7 cellular contexts compared by ENCODE assay signal in genomic region chr15:66293419-66294156, GRCh38.
A peak's percentile ranks its signal among the peaks of the same experiment; 100 is the strongest.
DNase-seq lines count a peak whose midpoint lies in the region; ATAC-seq and TF ChIP-seq lines count a peak whose summit lies in the region.

Gene DIS3L (plus strand): TSS chr15:66293568. CDS start chr15:66293597, 29 bp downstream.

- in situ Hi-C loops in GM13977 (cut with MboI; ENCODE audit: low pct_unique_long_range_greater_than_20kb, low sequenced_read_pairs, unreplicated experiment), result no loop called here

- TF ChIP-seq CTCF in GM13977 (IDR thresholded peaks at IDR 0.05; ENCODE audit: extremely low read depth, insufficient read depth, missing control alignments), result peak; percentile 10

- DNase-seq in GM13977 (ENCODE audit: low spot score) (peak; percentile 87), NCI-H1092 treated with DMSO at 0.1 percent for 48 hours (lab: John Stamatoyannopoulos, UW) (peak; percentile 58), cerebellar cortex (ENCODE audit: low spot score) (peak; percentile 53), kidney tubule cell (ENCODE audit: low spot score) (peak; percentile 75)
- peak; percentile 25 for DNase-seq in activated CD4-positive, CD25-positive, alpha-beta regulatory T cell treated with anti-CD3 and anti-CD28 coated beads, Interleukin-2, amount 50 U/mL, for 16 hours (ENCODE audit: low read depth, low spot score)
- peak; percentile 37 to 57 for DNase-seq in stimulated activated CD4-positive, alpha-beta T cell treated with anti-CD3 and anti-CD28 coated beads, Interleukin-1b, Interleukin-23, amount 100 ng/mL, for 4 hours (ENCODE audit: low read depth in 2 of 2)

- ATAC-seq in HG02571 (IDR thresholded peaks at IDR 0.05; ENCODE audit: unreplicated experiment), result peak; percentile 58

Comparison
In these comparisons a context has a peak if more than half of its experiments do, and no peak if none do; other contexts are left out.
1. Peak in every context shown above with its lines: DNase-seq and ATAC-seq.
2. DNase-seq: peak in every context shown above with its lines; median percentile 87 in GM13977; 75 in kidney tubule cell; 58 in NCI-H1092 treated with DMSO at 0.1 percent for 48 hours; 53 in cerebellar cortex; 47 in stimulated activated CD4-positive, alpha-beta T cell treated with anti-CD3 and anti-CD28 coated beads, Interleukin-1b, Interleukin-23, amount 100 ng/mL, for 4 hours; 25 in activated CD4-positive, CD25-positive, alpha-beta regulatory T cell treated with anti-CD3 and anti-CD28 coated beads, Interleukin-2, amount 50 U/mL, for 16 hours.